In genomic region chr10:79147306-79147705, GRCh38 we compare ENCODE assay signal across 13 cellular contexts.
DNase-seq lines count a peak whose midpoint lies in the region; ATAC-seq, FAIRE-seq and TF ChIP-seq lines count a peak whose summit lies in the region.
"Had no signal": no experiment of that assay in that cellular context is flagged by ENCODE, and none has a peak within 500 bp of the region (broad histone marks: within the 10 kb centered on the region; RNA-seq: fewer than 3 reads in every experiment).

No MANE protein-coding gene starts in this region.

- 85 to 91% methylated on average over 5 of the region's 5 CpGs for WGBS in esophagus, 2 donors

- H3K9ac ChIP-seq in rectal smooth muscle tissue (ENCODE audit: low read length), result no peak overlapping the region

- ATAC-seq in HG03439 (IDR thresholded peaks at IDR 0.05; ENCODE audit: unreplicated experiment), result no peak
- ATAC-seq: stimulated activated memory B cell treated with anti-CD40 and anti-IgM and Interleukin-4, amounts not matched to agents 10 μg/mL and 1 μg/mL and 100 μg/mL, for 72 hours had no signal

- no peak for FAIRE-seq in urothelium cell line (lab: Jason Lieb, UNC)

- TF ChIP-seq CTCF in CD14-positive monocyte (IDR thresholded peaks at IDR 0.05) (no peak), RWPE1 (conservative IDR thresholded peaks at IDR 0.05; ENCODE audit: low read depth) (no peak)

- POLR2A ChIA-PET in RWPE1 (lab: Yijun Ruan, JAX; ENCODE audit: low non-redundant PET), result no interaction called here

- H3K27me3 Mint-ChIP-seq in CD14-positive monocyte (ENCODE audit: low read depth in 3 of 3), result peaks cover 0 to 3% (median 0%) of the 10 kb centered on the region in 3 donors
- H3K27me3 Mint-ChIP-seq: activated CD4-positive, alpha-beta T cell treated with anti-CD3 and anti-CD28 coated beads for 36 hours had no signal

- intact Hi-C loops in CD14-positive monocyte (cut with micrococcal nuclease), result no loop called here

- H3K4me3 Mint-ChIP-seq in CD14-positive monocyte, result no peak overlapping the region
- H3K4me3 Mint-ChIP-seq: activated CD4-positive, alpha-beta T cell treated with anti-CD3 and anti-CD28 coated beads for 36 hours; stimulated activated memory B cell treated with anti-CD40 and anti-IgM and Interleukin-4, amounts not matched to agents 10 μg/mL and 1 μg/mL and 100 μg/mL, for 72 hours had no signal

- CTCF ChIA-PET in RWPE1 (lab: Yijun Ruan, JAX), result interaction anchor here (1.5 kb wide), 1 partner anchor 10 kb away, joined by 5 read pairs; no protein-coding TSS in a partner anchor

- H3K36me3 Mint-ChIP-seq in CD14-positive monocyte, result peaks cover 23 to 35% of the 10 kb centered on the region in 2 donors
- H3K36me3 Mint-ChIP-seq: stimulated activated memory B cell treated with anti-CD40 and anti-IgM and Interleukin-4, amounts not matched to agents 10 μg/mL and 1 μg/mL and 100 μg/mL, for 72 hours had no signal

- H3K4me3 ChIP-seq in esophagus (ENCODE audit: low read depth in 1 of 2, low read length in 2 of 2) (no peak overlapping the region), rectal smooth muscle tissue (ENCODE audit: low read length) (no peak overlapping the region)

- DNase-seq in CD14-positive monocyte (ENCODE audit: low spot score) (no peak), RWPE1 (ENCODE audit: low spot score) (no peak), urothelium cell line (ENCODE audit: low spot score) (no peak), NCI-H82 (lab: John Stamatoyannopoulos, UW) (no peak), SW 1271 (lab: John Stamatoyannopoulos, UW) (no peak)
- DNase-seq: amniotic stem cell; Calu3; stimulated activated CD4-positive, alpha-beta T cell treated with anti-CD3 and anti-CD28 coated beads, Interleukin-12 subunit alpha, Interleukin-12 subunit beta, amount 100 ng/mL, for 4 hours had no signal

- H3K36me3 ChIP-seq in esophagus (ENCODE audit: control insufficient read depth in 2 of 2, insufficient read depth in 2 of 2, low read length in 1 of 2) (peaks cover 0 to 14% of the 10 kb centered on the region in 2 donors), rectal smooth muscle tissue (ENCODE audit: control insufficient read depth, insufficient read depth, low read length) (peaks cover 4% of the 10 kb centered on the region)

- peak overlapping the region; percentile 99 for H3K27ac ChIP-seq in RWPE1
- H3K27ac ChIP-seq in esophagus (ENCODE audit: low read depth in 2 of 2, low read length in 1 of 2), result peak overlapping the region; percentile 91
- H3K27ac ChIP-seq in rectal smooth muscle tissue (ENCODE audit: low read depth, low read length), result peak overlapping the region; percentile 72

- H3K9me3 Mint-ChIP-seq in CD14-positive monocyte, result peaks cover 0 to 2% (median 0%) of the 10 kb centered on the region in 7 donors
- H3K9me3 Mint-ChIP-seq: stimulated activated memory B cell treated with anti-CD40 and anti-IgM and Interleukin-4, amounts not matched to agents 10 μg/mL and 1 μg/mL and 100 μg/mL, for 72 hours had no signal

- H3K27me3 ChIP-seq in esophagus (ENCODE audit: control insufficient read depth in 1 of 2, insufficient read depth in 2 of 2, low read length in 2 of 2) (no peaks in the 10 kb centered on the region), rectal smooth muscle tissue (ENCODE audit: control insufficient read depth, insufficient read depth, low read length) (no peaks in the 10 kb centered on the region)

- no peaks in the 10 kb centered on the region for H3K9me3 ChIP-seq in esophagus (ENCODE audit: control insufficient read depth in 2 of 2, insufficient read depth in 1 of 2, low read depth in 1 of 2, low read length in 1 of 2)

- H3K4me1 ChIP-seq in esophagus (ENCODE audit: control insufficient read depth in 2 of 2, insufficient read depth in 2 of 2, low read length in 1 of 2), result peaks cover 52 to 57% of the 10 kb centered on the region in 2 donors
- peaks cover 72% of the 10 kb centered on the region for H3K4me1 ChIP-seq in rectal smooth muscle tissue (ENCODE audit: control insufficient read depth, insufficient read depth, low read length)

- H3K4me1 Mint-ChIP-seq in CD14-positive monocyte, result peaks cover 94% of the 10 kb centered on the region

- H3K27ac Mint-ChIP-seq in CD14-positive monocyte, result peak overlapping the region; percentile 87 to 98 (median 95)
- H3K27ac Mint-ChIP-seq: stimulated activated memory B cell treated with anti-CD40 and anti-IgM and Interleukin-4, amounts not matched to agents 10 μg/mL and 1 μg/mL and 100 μg/mL, for 72 hours had no signal
